In genomic region chr19:35303357-35303915, GRCh38 we compare ENCODE assay signal across 1 cellular context.
TF ChIP-seq lines count a peak whose summit lies in the region.

No MANE protein-coding gene starts in this region.

TF ChIP-seq in H1, 55 proteins besides CTCF, POLR2A, EP300 and RAD21:
- no peak for TF ChIP-seq CEBPB (IDR thresholded peaks at IDR 0.05; ENCODE audit: low read depth, low read length)
- no peak for TF ChIP-seq JUND (IDR thresholded peaks at IDR 0.05; ENCODE audit: low read length)
- TF ChIP-seq GABPA (IDR thresholded peaks at IDR 0.05; ENCODE audit: borderline replicate concordance, insufficient read depth, low read length): no peak
- TF ChIP-seq KDM4A (IDR thresholded peaks at IDR 0.05; ENCODE audit: low read depth, low read length, severe bottlenecking): no peak
- TF ChIP-seq CHD2 (IDR thresholded peaks at IDR 0.05; ENCODE audit: low read length): no peak
- no peak for TF ChIP-seq RXRA (IDR thresholded peaks at IDR 0.05; ENCODE audit: insufficient read depth, low read depth, low read length)
- TF ChIP-seq ASH2L (IDR thresholded peaks at IDR 0.05; ENCODE audit: low read length): no peak
- no peak for TF ChIP-seq KDM5A (IDR thresholded peaks at IDR 0.05; ENCODE audit: low read length)
- TF ChIP-seq CTBP2 (IDR thresholded peaks at IDR 0.05; ENCODE audit: borderline replicate concordance, insufficient read depth, insufficient read length, low read length): no peak
- no peak for TF ChIP-seq TAF1 (IDR thresholded peaks at IDR 0.05; ENCODE audit: low read depth, low read length)
- no peak for TF ChIP-seq SRF (IDR thresholded peaks at IDR 0.05; ENCODE audit: low read depth, low read length)
- TF ChIP-seq ZNF274 (IDR thresholded peaks at IDR 0.05; ENCODE audit: borderline replicate concordance, extremely low read depth, low read length): no peak
- no peak for TF ChIP-seq USF2 (IDR thresholded peaks at IDR 0.05; ENCODE audit: low read length)
- no peak for TF ChIP-seq SIX5 (IDR thresholded peaks at IDR 0.05; ENCODE audit: low read depth, low read length)
- no peak for TF ChIP-seq GTF2F1 (IDR thresholded peaks at IDR 0.05; ENCODE audit: borderline replicate concordance, low read depth, low read length)
- TF ChIP-seq KDM1A (IDR thresholded peaks at IDR 0.05; ENCODE audit: borderline replicate concordance, low read length): no peak
